In genomic region chrX:36909584-36909983, GRCh38 we compare ENCODE assay signal across 28 cellular contexts.
DNase-seq lines count a peak whose midpoint lies in the region; ATAC-seq and TF ChIP-seq lines count a peak whose summit lies in the region.
"Had no signal": no experiment of that assay in that cellular context is flagged by ENCODE, and none has a peak within 500 bp of the region (broad histone marks: within the 10 kb centered on the region; RNA-seq: fewer than 3 reads in every experiment).

No MANE protein-coding gene starts in this region.

- H3K36me3 ChIP-seq in adipocyte (ENCODE audit: control insufficient read depth, insufficient read depth, low read length, severe bottlenecking): no peaks in the 10 kb centered on the region
- no peaks in the 10 kb centered on the region for H3K36me3 ChIP-seq in tibial artery
- H3K36me3 ChIP-seq: heart right ventricle, left lung, upper lobe of left lung had no signal

- H3K9ac ChIP-seq in adipocyte (ENCODE audit: low read length): no peak overlapping the region

- H3K4me1 ChIP-seq in adipocyte (ENCODE audit: control insufficient read depth, insufficient read depth, low read length) (no peaks in the 10 kb centered on the region), tibial artery (no peaks in the 10 kb centered on the region)
- H3K4me1 ChIP-seq: body of pancreas, heart right ventricle, left lung, psoas muscle, upper lobe of left lung had no signal

- peak; percentile 87 for ATAC-seq in left lobe of liver
- ATAC-seq: activated CD8-positive, alpha-beta T cell treated with anti-CD3 and anti-CD28 coated beads, Interleukin-2, amount 10 ng/mL, durations not matched to agents 7 days and 5 days; body of pancreas; heart right ventricle; left lung; naive thymus-derived CD4-positive, alpha-beta T cell; psoas muscle had no signal

- no peaks in the 10 kb centered on the region for H3K9me3 ChIP-seq in adipocyte (ENCODE audit: control insufficient read depth, low read length)
- peaks cover 0 to 2% (median 0%) of the 10 kb centered on the region in 3 donors for H3K9me3 ChIP-seq in tibial artery
- H3K9me3 ChIP-seq: body of pancreas, heart right ventricle, left lung, psoas muscle had no signal

- DNase-seq in adipocyte (ENCODE audit: low read depth) (peak; percentile 5), dermis microvascular lymphatic vessel endothelial cell (ENCODE audit: low read depth in 2 of 2) (peak; percentile 0 to 30), left lobe of liver (ENCODE audit: low spot score) (peak; percentile 70), NOMO-1 treated with dmso at 0.1 percent for 144 hours (lab: John Stamatoyannopoulos, UW; ENCODE audit: unreplicated experiment) (no peak), tibial artery (no peak), D341Med (ENCODE audit: low spot score) (no peak)
- DNase-seq in activated CD4-positive, alpha-beta T cell treated with anti-CD3 and anti-CD28 coated beads, Interleukin-2, amount 50 U/mL, for 4 hours: no peak
- DNase-seq: activated CD4-positive, alpha-beta T cell treated with anti-CD3 and anti-CD28 coated beads for 1 hour; activated CD8-positive, alpha-beta T cell treated with anti-CD3 and anti-CD28 coated beads, Interleukin-2, amount 10 ng/mL, durations not matched to agents 7 days and 5 days; activated effector memory CD4-positive, alpha-beta T cell treated with anti-CD3 and anti-CD28 coated beads, Interleukin-2, amount 50 U/mL, for 16 hours; activated naive CD8-positive, alpha-beta T cell treated with anti-CD3 and anti-CD28 coated beads for 36 hours; activated T-cell treated with anti-CD3 and anti-CD28 coated beads for 4 hours; body of pancreas; CD4-positive, alpha-beta memory T cell; DMS 273 treated with DMSO at 0.1 percent for 48 hours; effector CD4-positive, alpha-beta T cell; EL; foreskin melanocyte; heart right ventricle; left lung; naive thymus-derived CD4-positive, alpha-beta T cell; NCI-H1436 treated with DMSO at 0.1 percent for 48 hours; nucleus accumbens; psoas muscle; small intestine; T-helper 2 cell; upper lobe of left lung had no signal

- H3K4me3 ChIP-seq in adipocyte (ENCODE audit: low read length) (no peak overlapping the region), tibial artery (no peak overlapping the region)
- H3K4me3 ChIP-seq: body of pancreas, heart right ventricle, left lung, psoas muscle, upper lobe of left lung had no signal

- no peak for TF ChIP-seq CTCF in tibial artery (IDR thresholded peaks at IDR 0.05)

- intact Hi-C loops in tibial artery (cut with DNase I; ENCODE audit: low total_unique reads): no loop called here

- H3K27me3 ChIP-seq in adipocyte (replicated peaks; ENCODE audit: control insufficient read depth, insufficient read depth, low read length) (no peaks in the 10 kb centered on the region), tibial artery (no peaks in the 10 kb centered on the region)
- H3K27me3 ChIP-seq: body of pancreas, upper lobe of left lung had no signal

- H3K27ac ChIP-seq in tibial artery: no peak overlapping the region
- H3K27ac ChIP-seq: body of pancreas, epithelial cell of prostate, heart right ventricle, left lung, psoas muscle, upper lobe of left lung had no signal

Comparison
In these comparisons a context has a peak if more than half of its experiments do, and no peak if none do; other contexts are left out.
1. DNase-seq: peak in adipocyte (single experiment), dermis microvascular lymphatic vessel endothelial cell (2 of 2) and left lobe of liver (single experiment); none in NOMO-1 treated with dmso at 0.1 percent for 144 hours (single experiment), tibial artery (0 of 2), activated CD4-positive, alpha-beta T cell treated with anti-CD3 and anti-CD28 coated beads, Interleukin-2, amount 50 U/mL, for 4 hours (0 of 2) and D341Med (single experiment).